ENCODE assay signal across 34 cellular contexts in the genomic region with DNA sequence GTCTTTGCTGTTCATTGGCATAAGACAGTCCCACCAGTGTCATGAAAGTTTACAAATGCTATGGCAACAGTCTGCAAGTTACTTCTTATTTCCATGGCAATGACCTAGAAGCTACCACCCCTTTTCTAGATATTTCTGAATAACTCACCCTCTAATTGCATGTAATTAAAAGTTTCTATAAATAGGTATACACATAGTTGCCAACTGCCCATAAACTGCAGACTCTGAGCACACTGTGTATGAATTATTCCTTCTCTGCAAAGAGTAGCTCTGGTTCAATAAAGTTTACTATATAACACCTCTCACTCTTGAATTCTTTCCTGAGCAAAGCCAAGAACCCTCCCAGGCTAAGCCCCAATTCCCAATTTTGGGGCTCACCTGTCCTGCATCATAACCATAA.
"Had no signal": no experiment of that assay in that cellular context is flagged by ENCODE, and none has a peak within 500 bp of the region (broad histone marks: within the 10 kb centered on the region; RNA-seq: fewer than 3 reads in every experiment).

No MANE protein-coding gene starts in this region.

- H3K4me3 ChIP-seq: MG63 had no signal

- DNase-seq: Karpas-422, Kasumi-1, MG63, MM.1S, MV-4-11, NCI-H1048, NCI-H1092, NCI-H1092 treated with DMSO at 0.1 percent for 48 hours, NCI-H1105, NCI-H1105 treated with DMSO at 0.1 percent for 48 hours, NCI-H1417, NCI-H1417 treated with DMSO at 0.1 percent for 48 hours, NCI-H1436, NCI-H1436 treated with DMSO at 0.1 percent for 48 hours, NCI-H146, NCI-H1694, NCI-H1694 treated with DMSO at 0.1 percent for 48 hours, NCI-H187, NCI-H187 treated with DMSO at 0.1 percent for 48 hours, NCI-H1930, NCI-H2029, NCI-H2029 treated with DMSO at 0.1 percent for 48 hours, NCI-H2081, NCI-H2081 treated with DMSO at 0.1 percent for 48 hours, NCI-H2107, NCI-H2171, NCI-H2171 treated with DMSO at 0.1 percent for 48 hours, NCI-H2227 treated with DMSO at 0.1 percent for 48 hours, NCI-H226, NCI-H345, NCI-H446, NCI-H446 treated with DMSO at 0.1 percent for 48 hours, NCI-H510A had no signal

- H3K27ac ChIP-seq: KMS-11 had no signal

- H3K27me3 ChIP-seq: MG63 had no signal

- H3K36me3 ChIP-seq: MG63 had no signal
